Comparison of ENCODE assay signal across 8 cellular contexts in the genomic region with DNA sequence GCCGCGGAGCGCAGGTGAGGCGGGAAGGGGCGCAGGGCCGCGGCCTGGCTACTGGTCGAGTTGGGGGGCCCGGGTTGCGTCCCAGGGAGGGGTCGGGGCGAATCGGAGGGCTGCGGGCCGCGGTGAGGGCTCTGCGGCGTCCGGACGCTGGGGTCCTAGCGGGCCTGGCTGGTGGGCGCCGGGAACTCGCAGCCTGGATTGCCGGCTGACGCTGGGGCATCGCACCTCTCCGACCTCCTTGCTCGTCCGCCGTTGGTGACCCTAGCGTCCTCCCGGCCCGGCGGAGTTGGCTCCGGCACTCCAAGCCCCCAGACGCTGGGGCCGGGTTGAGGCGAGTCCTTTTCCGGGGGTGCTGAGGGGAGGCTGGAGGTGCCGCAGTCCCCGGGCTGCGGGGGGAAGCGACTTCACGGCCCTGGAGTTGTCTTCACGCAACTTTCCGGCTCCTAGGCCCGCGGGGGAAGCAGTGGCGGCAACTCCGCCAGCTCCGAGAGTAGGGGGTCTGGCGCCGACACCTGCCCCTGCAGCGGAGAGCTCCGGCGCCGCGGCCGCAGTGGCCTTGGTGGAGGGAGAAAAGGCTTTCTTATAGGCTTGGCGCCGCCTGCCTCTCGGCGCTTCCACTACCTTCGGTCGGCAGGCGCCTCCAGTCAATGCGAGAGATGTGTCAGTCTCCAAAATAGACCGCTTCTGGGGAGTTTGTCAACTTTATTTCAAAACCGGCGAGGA.
DNase-seq lines count a peak whose midpoint lies in the region; ATAC-seq, FAIRE-seq and TF ChIP-seq lines count a peak whose summit lies in the region.

No MANE protein-coding gene starts in this region.

- ATAC-seq in HG02798 (IDR thresholded peaks at IDR 0.05; ENCODE audit: poor library complexity, unreplicated experiment) (peak; percentile 16), aorta (ENCODE audit: low FRiP score) (peak; percentile 1), GM21367 (IDR thresholded peaks at IDR 0.05; ENCODE audit: unreplicated experiment) (no peak)

- H3K27ac Mint-ChIP-seq in activated T-helper 2 cell treated with anti-CD3 and anti-CD28 coated beads, Interferon-gamma antibody, Interleukin-2, Interleukin-4, amounts not matched to agents 10 μg/mL and 5 μg/mL and 100 μg/mL, durations not matched to agents 14 hours and 24 hours and 36 hours: peak overlapping the region; percentile 99

- 0 to 1% methylated on average over 54 to 71 of the region's 71 CpGs for WGBS in aorta, 2 donors

- H3K4me3 ChIP-seq in NT2/D1 (ENCODE audit: insufficient read length, low read depth) (peak overlapping the region; percentile 84), foreskin fibroblast (ENCODE audit: low read depth in 1 of 2, low read length in 2 of 2) (peak overlapping the region; percentile 97), neutrophil (ENCODE audit: low read depth in 1 of 2, low read length in 1 of 2) (peak overlapping the region; percentile 78 to 95), aorta (ENCODE audit: low read length in 2 of 2) (peak overlapping the region; percentile 64 to 83)

- H3K27ac ChIP-seq in neutrophil (peak overlapping the region; percentile 94), aorta (ENCODE audit: low read depth in 1 of 2, low read length in 2 of 2) (peak overlapping the region in 1 of 2 donors; percentile 43)

- H3K4me3 Mint-ChIP-seq in activated T-helper 2 cell treated with anti-CD3 and anti-CD28 coated beads, Interferon-gamma antibody, Interleukin-2, Interleukin-4, amounts not matched to agents 10 μg/mL and 5 μg/mL and 100 μg/mL, durations not matched to agents 14 hours and 24 hours and 36 hours (ENCODE audit: low read depth): peak overlapping the region; percentile 96

- peaks cover 4% of the 10 kb centered on the region for H3K36me3 ChIP-seq in NT2/D1 (ENCODE audit: insufficient read depth, insufficient read length, low read length)
- H3K36me3 ChIP-seq in neutrophil: no peaks in the 10 kb centered on the region
- no peaks in the 10 kb centered on the region for H3K36me3 ChIP-seq in aorta (ENCODE audit: control insufficient read depth in 1 of 2, insufficient read depth in 2 of 2, low read length in 1 of 2)

- H3K36me3 Mint-ChIP-seq in activated T-helper 2 cell treated with anti-CD3 and anti-CD28 coated beads, Interferon-gamma antibody, Interleukin-2, Interleukin-4, amounts not matched to agents 10 μg/mL and 5 μg/mL and 100 μg/mL, durations not matched to agents 14 hours and 24 hours and 36 hours (ENCODE audit: low read depth): peaks cover 30% of the 10 kb centered on the region

- H3K9me3 Mint-ChIP-seq in activated T-helper 2 cell treated with anti-CD3 and anti-CD28 coated beads, Interferon-gamma antibody, Interleukin-2, Interleukin-4, amounts not matched to agents 10 μg/mL and 5 μg/mL and 100 μg/mL, durations not matched to agents 14 hours and 24 hours and 36 hours: no peaks in the 10 kb centered on the region

- no peaks in the 10 kb centered on the region for H3K27me3 Mint-ChIP-seq in activated T-helper 2 cell treated with anti-CD3 and anti-CD28 coated beads, Interferon-gamma antibody, Interleukin-2, Interleukin-4, amounts not matched to agents 10 μg/mL and 5 μg/mL and 100 μg/mL, durations not matched to agents 14 hours and 24 hours and 36 hours (ENCODE audit: low read depth)

- no peaks in the 10 kb centered on the region for H3K9me3 ChIP-seq in NT2/D1 (ENCODE audit: insufficient read depth, low read length)
- H3K9me3 ChIP-seq in neutrophil: no peaks in the 10 kb centered on the region
- no peaks in the 10 kb centered on the region for H3K9me3 ChIP-seq in aorta (ENCODE audit: control insufficient read depth, low read length)

- TF ChIP-seq POLR2A in GM12891 (IDR thresholded peaks at IDR 0.05; ENCODE audit: low read depth, low read length): peak; percentile 37; the same call in 1 of the 2 replicates

- H3K9ac ChIP-seq in NT2/D1 (ENCODE audit: insufficient read length, low read depth): peak overlapping the region; percentile 92

- DNase-seq in GM12891 (ENCODE audit: insufficient read length, low spot score) (peak; percentile 45), NT2/D1 (ENCODE audit: low read depth, low spot score) (no peak), foreskin fibroblast (peak; percentile 30 to 63), aorta (peak; percentile 53 to 79)
- peak; percentile 36 for DNase-seq in activated T-helper 2 cell treated with anti-CD3 and anti-CD28 coated beads, Interferon-gamma antibody, Interleukin-2, Interleukin-4, amounts not matched to agents 10 μg/mL and 5 μg/mL and 100 μg/mL, durations not matched to agents 14 hours and 24 hours and 36 hours (ENCODE audit: low spot score)

- H3K4me1 Mint-ChIP-seq in activated T-helper 2 cell treated with anti-CD3 and anti-CD28 coated beads, Interferon-gamma antibody, Interleukin-2, Interleukin-4, amounts not matched to agents 10 μg/mL and 5 μg/mL and 100 μg/mL, durations not matched to agents 14 hours and 24 hours and 36 hours (ENCODE audit: low read depth): peaks cover 42% of the 10 kb centered on the region

- no peaks in the 10 kb centered on the region for H3K27me3 ChIP-seq in NT2/D1 (ENCODE audit: insufficient read depth, insufficient read length)
- no peaks in the 10 kb centered on the region for H3K27me3 ChIP-seq in neutrophil
- no peaks in the 10 kb centered on the region for H3K27me3 ChIP-seq in aorta (ENCODE audit: control insufficient read depth in 1 of 2, insufficient read depth in 2 of 2, low read length in 1 of 2)

- intact Hi-C loops in activated T-helper 2 cell treated with anti-CD3 and anti-CD28 coated beads, Interferon-gamma antibody, Interleukin-2, Interleukin-4, amounts not matched to agents 10 μg/mL and 5 μg/mL and 100 μg/mL, durations not matched to agents 14 hours and 24 hours and 36 hours (cut with micrococcal nuclease): loop anchor here (1.0 kb wide), 1 partner anchor 207 kb away; the partner anchor contains the start of gene EPG5
- intact Hi-C loops in aorta (cut with DNase I): loop anchor here (5.0 to 10.0 kb wide), 7 partner anchors 78 to 488 kb away; partner anchors contain the start of gene LOXHD1 (in 1 of the 2)

- FAIRE-seq in GM12891 (lab: Jason Lieb, UNC): peak; percentile 45

- TF ChIP-seq CTCF in foreskin fibroblast (IDR thresholded peaks at IDR 0.05; ENCODE audit: low read depth, low read length) (peak; percentile 11), neutrophil (IDR thresholded peaks at IDR 0.05) (no peak)

- H3K4me1 ChIP-seq in NT2/D1 (ENCODE audit: insufficient read depth, insufficient read length) (peaks cover 2% of the 10 kb centered on the region), neutrophil (ENCODE audit: control insufficient read depth in 1 of 2, insufficient read depth in 1 of 2, low read depth in 1 of 2, low read length in 1 of 2) (peaks cover 22 to 28% of the 10 kb centered on the region in 2 experiments), aorta (ENCODE audit: control insufficient read depth in 1 of 2, insufficient read depth in 2 of 2, low read length in 2 of 2) (no peaks in the 10 kb centered on the region)

TF ChIP-seq in GM12891, 5 proteins besides CTCF, POLR2A, EP300 and RAD21:
- TF ChIP-seq POU2F2 (IDR thresholded peaks at IDR 0.05; ENCODE audit: low read depth, low read length): no peak; the same call in 1 of the 2 replicates
- TF ChIP-seq PAX5 (IDR thresholded peaks at IDR 0.05; ENCODE audit: insufficient read depth, low read length, severe bottlenecking): no peak
- TF ChIP-seq TAF1 (IDR thresholded peaks at IDR 0.05; ENCODE audit: low read depth, low read length): no peak
- TF ChIP-seq POLR2AphosphoS5 (IDR thresholded peaks at IDR 0.05; ENCODE audit: low read depth, low read length): no peak
- no peak for TF ChIP-seq SPI1 (IDR thresholded peaks at IDR 0.05; ENCODE audit: low read depth, low read length)
